ENCODE assay signal across 12 cellular contexts in the genomic region with DNA sequence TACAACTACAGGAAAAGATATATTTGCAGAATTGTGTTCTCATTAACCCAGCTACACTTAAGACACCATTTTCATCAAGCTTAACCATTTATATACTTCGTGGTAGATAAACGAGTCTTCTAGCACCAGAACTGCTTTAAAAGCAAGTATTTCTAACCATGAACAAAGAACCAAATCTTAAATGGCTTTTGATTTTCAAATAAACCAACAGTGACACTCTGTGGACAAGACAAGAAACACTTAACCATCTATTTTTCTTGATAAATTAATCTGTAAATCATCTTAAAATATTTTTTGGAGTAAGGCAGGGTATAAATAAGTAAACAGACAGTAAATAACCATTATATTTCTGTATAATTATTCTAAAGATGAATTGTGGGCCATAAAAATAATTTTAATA. TPM values are rescaled to one million over a fixed set of nuclear protein-coding genes. Genes with fewer than 3 reads are reported as not detected.
DNase-seq lines count a peak whose midpoint lies in the region; FAIRE-seq and TF ChIP-seq lines count a peak whose summit lies in the region.
"Had no signal": no experiment of that assay in that cellular context is flagged by ENCODE, and none has a peak within 500 bp of the region (broad histone marks: within the 10 kb centered on the region; RNA-seq: fewer than 3 reads in every experiment).

No MANE protein-coding gene starts in this region.

- H3K79me2 ChIP-seq in neural cell (replicated peaks; ENCODE audit: insufficient read depth, low read length): no peaks in the 10 kb centered on the region

- no peak for TF ChIP-seq POLR2A in ovary (IDR thresholded peaks at IDR 0.05)

- TF ChIP-seq CTCF in bronchial epithelial cell (IDR thresholded peaks at IDR 0.05; ENCODE audit: insufficient read depth, low read length, severe bottlenecking): no peak
- peak; percentile 72 for TF ChIP-seq CTCF in neural cell (IDR thresholded peaks at IDR 0.05; ENCODE audit: poor library complexity, severe bottlenecking)
- TF ChIP-seq CTCF in ovary (IDR thresholded peaks at IDR 0.05): peak in 1 of 3 donors; percentile 36
- TF ChIP-seq CTCF in GM13976 (IDR thresholded peaks at IDR 0.05; ENCODE audit: borderline replicate concordance, control extremely low read depth, extremely low read depth, insufficient read depth, missing control alignments): no peak

- H3F3A ChIP-seq in neural cell (ENCODE audit: insufficient read depth, low read length, poor library complexity, severe bottlenecking): no peaks in the 10 kb centered on the region

- intact Hi-C loops in ovary (cut with DNase I): no loop called here

- H3K4me3 ChIP-seq in bronchial epithelial cell (ENCODE audit: low read depth, low read length) (no peak overlapping the region), neural cell (ENCODE audit: low read length) (no peak overlapping the region), ovary (no peak overlapping the region)

- TF ChIP-seq EP300 in neural cell (conservative IDR thresholded peaks at IDR 0.05; ENCODE audit: poor library complexity, severe bottlenecking) (no peak), ovary (IDR thresholded peaks at IDR 0.05) (no peak)

- no peak overlapping the region for H3K4me2 ChIP-seq in neural cell (ENCODE audit: low read length)

- WGBS in ovary, 3 donors: 10 to 14% (median 12%) methylated on average over 2 of the region's 2 CpGs

- no peaks in the 10 kb centered on the region for H3K36me3 ChIP-seq in bronchial epithelial cell (ENCODE audit: control insufficient read depth, insufficient read depth, low read length)
- H3K36me3 ChIP-seq in neural cell (ENCODE audit: insufficient read depth, low read length): no peaks in the 10 kb centered on the region
- H3K36me3 ChIP-seq in ovary: no peaks in the 10 kb centered on the region

- no peaks in the 10 kb centered on the region for H3K9me2 ChIP-seq in neural cell (ENCODE audit: insufficient read depth, low read length)

- no peak overlapping the region for H3K9ac ChIP-seq in neural cell (ENCODE audit: low read length)

- H3K9me3 ChIP-seq in neural cell (ENCODE audit: low read length): no peaks in the 10 kb centered on the region
- no peaks in the 10 kb centered on the region for H3K9me3 ChIP-seq in ovary

- in situ Hi-C loops in G401 (cut with HindIII; ENCODE audit: low sequenced_read_pairs) (no loop called here), GM13976 (cut with MboI; ENCODE audit: low sequenced_read_pairs, unreplicated experiment) (no loop called here)

- H4K20me1 ChIP-seq in neural cell (ENCODE audit: insufficient read depth): no peaks in the 10 kb centered on the region

- H2AFZ ChIP-seq in neural cell (ENCODE audit: low read depth, low read length): no peak overlapping the region

- no peak overlapping the region for H3K27ac ChIP-seq in neural cell (ENCODE audit: low read length)
- H3K27ac ChIP-seq in ovary: no peak overlapping the region

- FAIRE-seq in bronchial epithelial cell (lab: Jason Lieb, UNC): no peak

- peak; percentile 27 for DNase-seq in G401 (ENCODE audit: low spot score)
- peak; percentile 37 to 88 (median 43) for DNase-seq in NCI-H1417 (lab: John Stamatoyannopoulos, UW)
- peak; percentile 13 for DNase-seq in bronchial epithelial cell (ENCODE audit: low read depth)
- DNase-seq in activated gamma-delta T cell treated with Interleukin-2 at 50 U/mL for 16 hours: no peak
- no peak for DNase-seq in ovary
- DNase-seq in GM13976 (ENCODE audit: low spot score): no peak
- DNase-seq in NCI-H82 treated with DMSO at 0.1 percent for 48 hours (lab: John Stamatoyannopoulos, UW; ENCODE audit: unreplicated experiment): no peak
- DNase-seq: activated B cell treated with CpG ODN at 0.5 μM for 24 hours; caudate nucleus; NCI-H226; stimulated activated CD4-positive, alpha-beta T cell treated with anti-CD3 and anti-CD28 coated beads, Interleukin-2, amount 100 ng/mL, for 48 hours had no signal

- H3K27me3 ChIP-seq in bronchial epithelial cell (ENCODE audit: control insufficient read depth, insufficient read depth, low read length) (no peaks in the 10 kb centered on the region), neural cell (ENCODE audit: insufficient read depth, low read depth, low read length) (no peaks in the 10 kb centered on the region), ovary (no peaks in the 10 kb centered on the region)

- H3K4me1 ChIP-seq in ovary (ENCODE audit: insufficient read depth): no peaks in the 10 kb centered on the region

- peak; percentile 83 for TF ChIP-seq RAD21 in neural cell (conservative IDR thresholded peaks at IDR 0.05)

TF ChIP-seq in neural cell, 6 proteins besides CTCF, POLR2A, EP300 and RAD21:
- TF ChIP-seq SMC3 (conservative IDR thresholded peaks at IDR 0.05; ENCODE audit: poor library complexity): peak; percentile 92
- TF ChIP-seq REST (IDR thresholded peaks at IDR 0.05; ENCODE audit: borderline replicate concordance): no peak

RNA-seq across cellular contexts. Expression of gene BEND2, which starts 10.2 kb away (rescaled TPM):
- not detected in 2 replicates for total RNA-seq in G401 (2014; rRNA removed; shearing (Covaris generic))
- total RNA-seq in bronchial epithelial cell (not detected in 2 replicates), ovary (not detected)
- polyA plus RNA-seq in neural cell (not detected in 2 replicates), ovary (under 1 TPM in 1 of 2 donors, not detected in 1; 0.02 TPM)
- polyA minus RNA-seq in neural cell: not detected in 2 replicates
- total RNA-seq: activated B cell treated with CpG ODN at 0.5 μM for 24 hours had no signal

Comparison
In these comparisons a context has a peak if more than half of its experiments do, and no peak if none do; other contexts are left out.
1. DNase-seq: peak in G401 (single experiment), NCI-H1417 (3 of 3) and bronchial epithelial cell (single experiment); none in activated gamma-delta T cell treated with Interleukin-2 at 50 U/mL for 16 hours (single experiment), ovary (0 of 5), GM13976 (single experiment) and NCI-H82 treated with DMSO at 0.1 percent for 48 hours (single experiment).